In genomic region chr2:191881982-191882816, GRCh38 we compare ENCODE assay signal across 29 cellular contexts. TPM values are rescaled to one million over a fixed set of nuclear protein-coding genes. Genes with fewer than 3 reads are reported as not detected.
"Had no signal": no experiment of that assay in that cellular context is flagged by ENCODE, and none has a peak within 500 bp of the region (broad histone marks: within the 10 kb centered on the region; RNA-seq: fewer than 3 reads in every experiment).

No MANE protein-coding gene starts in this region.

- H3K4me2 ChIP-seq: smooth muscle cell had no signal

- H3K27me3 ChIP-seq: brain microvascular endothelial cell, esophagus muscularis mucosa, foreskin keratinocyte, heart right ventricle, left lung, pancreas, uterus had no signal

- H3K27ac ChIP-seq: brain microvascular endothelial cell, esophagus muscularis mucosa, foreskin keratinocyte, heart right ventricle, left lung, pancreas, psoas muscle, thoracic aorta, uterus had no signal

- ATAC-seq: activated CD4-positive, alpha-beta T cell treated with anti-CD3 and anti-CD28 coated beads for 36 hours; foreskin keratinocyte; left lung; naive thymus-derived CD8-positive, alpha-beta T cell; pancreas; psoas muscle; T-cell had no signal

- H3K4me3 ChIP-seq: esophagus muscularis mucosa, heart right ventricle, left lung, pancreas, psoas muscle, smooth muscle cell, thoracic aorta, uterus had no signal

- H3K4me3 Mint-ChIP-seq: activated CD4-positive, alpha-beta T cell treated with anti-CD3 and anti-CD28 coated beads for 36 hours; naive thymus-derived CD8-positive, alpha-beta T cell; neural crest cell; T-cell; T-helper 2 cell treated with Interferon-gamma antibody and Interleukin-4, amounts not matched to agents 5 μg/mL and 100 μg/mL, for 36 hours had no signal

- H3K36me3 ChIP-seq: brain microvascular endothelial cell, esophagus muscularis mucosa, heart right ventricle, left lung, pancreas, thoracic aorta, uterus had no signal

- H3K9me3 ChIP-seq: esophagus muscularis mucosa, pancreas, psoas muscle, thoracic aorta, uterus had no signal

- H3K27me3 Mint-ChIP-seq: activated CD4-positive, alpha-beta T cell treated with anti-CD3 and anti-CD28 coated beads for 36 hours had no signal

- DNase-seq: activated CD4-positive, alpha-beta T cell treated with anti-CD3 and anti-CD28 coated beads for 36 hours; activated CD4-positive, alpha-beta T cell treated with anti-CD3 and anti-CD28 coated beads, Interleukin-2, amount 50 U/mL, for 4 hours; activated CD4-positive, CD25-positive, alpha-beta regulatory T cell; activated CD8-positive, alpha-beta memory T cell treated with anti-CD3 and anti-CD28 coated beads, Interleukin-2, amount 50 U/mL, for 4 hours; activated gamma-delta T cell; activated naive CD4-positive, alpha-beta T cell treated with anti-CD3 and anti-CD28 coated beads, Interleukin-2, amount 50 U/mL, for 16 hours; activated T-cell treated with anti-CD3 and anti-CD28 coated beads, Interleukin-2, amount 50 U/mL, for 1 hour; amniotic stem cell; brain microvascular endothelial cell; foreskin keratinocyte; kidney glomerular epithelial cell; naive thymus-derived CD8-positive, alpha-beta T cell; nucleus accumbens; psoas muscle; stimulated activated CD4-positive, alpha-beta T cell treated with anti-CD3 and anti-CD28 coated beads, Interleukin-15, amount 100 ng/mL, for 24 hours; stimulated activated CD4-positive, alpha-beta T cell treated with anti-CD3 and anti-CD28 coated beads, Interleukin-2, amount 100 ng/mL, for 24 hours; stimulated activated naive CD4-positive, alpha-beta T cell; T-cell; trophoblast cell; uterus had no signal

- H3K4me1 Mint-ChIP-seq: activated CD4-positive, alpha-beta T cell treated with anti-CD3 and anti-CD28 coated beads for 36 hours; naive thymus-derived CD8-positive, alpha-beta T cell; neural crest cell; T-cell had no signal

- H3K27ac Mint-ChIP-seq: activated CD4-positive, alpha-beta T cell treated with anti-CD3 and anti-CD28 coated beads for 36 hours; naive thymus-derived CD8-positive, alpha-beta T cell; T-cell; T-helper 2 cell treated with Interferon-gamma antibody and Interleukin-4, amounts not matched to agents 5 μg/mL and 100 μg/mL, for 36 hours had no signal

- H3K36me3 Mint-ChIP-seq: naive thymus-derived CD8-positive, alpha-beta T cell; T-cell had no signal

- H3K4me1 ChIP-seq: left lung, pancreas, psoas muscle had no signal

- H3K9me3 Mint-ChIP-seq: T-cell; T-helper 2 cell treated with Interferon-gamma antibody and Interleukin-4, amounts not matched to agents 5 μg/mL and 100 μg/mL, for 36 hours had no signal

RNA-seq across cellular contexts. Expression of gene CAVIN2, which starts 35.3 kb away (rescaled TPM):
- total RNA-seq: activated CD4-positive, alpha-beta T cell treated with anti-CD3 and anti-CD28 coated beads for 36 hours; activated CD8-positive, alpha-beta memory T cell treated with anti-CD3 and anti-CD28 coated beads for 36 hours; naive thymus-derived CD8-positive, alpha-beta T cell; neural crest cell had no signal
- polyA plus RNA-seq: naive thymus-derived CD8-positive, alpha-beta T cell; smooth muscle cell had no signal
